Comparison of ENCODE assay signal across 6 cellular contexts in the genomic region with DNA sequence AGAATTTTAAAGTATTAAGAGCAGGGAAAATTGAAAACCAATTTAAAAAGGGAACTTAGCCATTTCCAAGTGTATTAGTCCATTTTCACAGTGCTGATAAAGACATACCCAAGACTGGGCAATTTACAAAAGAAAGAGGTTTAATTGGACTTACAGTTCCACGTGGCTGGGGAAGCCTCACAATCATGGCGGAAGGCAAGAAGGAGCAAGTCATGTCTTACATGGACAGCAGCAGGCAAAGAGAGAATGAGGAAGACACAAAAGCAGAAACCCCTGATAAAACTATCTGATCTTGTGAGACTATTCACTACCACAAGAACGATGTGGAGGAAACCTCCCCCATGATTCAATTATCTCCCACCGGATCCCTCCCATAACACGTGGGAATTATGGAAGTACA.
DNase-seq lines count a peak whose midpoint lies in the region; ATAC-seq, FAIRE-seq and TF ChIP-seq lines count a peak whose summit lies in the region.
"Not testable (repeated sequence)": the region's sequence is repeated elsewhere in the genome, so short reads cannot be mapped to it uniquely, and the experiment has no call there.

No MANE protein-coding gene starts in this region.

- H3K9me3 ChIP-seq in HEK293 (ENCODE audit: control insufficient read depth, insufficient read depth, low read depth, low read length); GM12878 (replicated peaks; ENCODE audit: control insufficient read depth, insufficient read depth, low read length); K562 (replicated peaks; ENCODE audit: control insufficient read depth, insufficient read depth, low read depth, low read length): not testable (repeated sequence)

- peak overlapping the region; percentile 2 for H3K27ac Mint-ChIP-seq in activated CD8-positive, alpha-beta memory T cell treated with anti-CD3 and anti-CD28 coated beads, Interleukin-2, amount 10 ng/mL, durations not matched to agents 7 days and 5 days

- not testable (repeated sequence) for TF ChIP-seq CTCF in HEK293 (tag by site-specific recombination; IDR thresholded peaks at IDR 0.05); GM12878 (IDR thresholded peaks at IDR 0.05 in 2 of 3, conservative IDR thresholded peaks at IDR 0.05 in 1 of 3; ENCODE audit: control insufficient read depth in 2 of 3, extremely low read depth in 1 of 3, insufficient read depth in 1 of 3, low read depth in 3 of 3, low read length in 3 of 3); K562 (IDR thresholded peaks at IDR 0.05 in 2 of 3, conservative IDR thresholded peaks at IDR 0.05 in 1 of 3; ENCODE audit: insufficient read depth in 2 of 3, low read depth in 1 of 3, low read length in 3 of 3)

- in situ Hi-C loops in GM12878 (cut with MboI); K562 (cut with MboI): not testable (repeated sequence)

- not testable (repeated sequence) for H3K4me3 Mint-ChIP-seq in activated CD8-positive, alpha-beta memory T cell treated with anti-CD3 and anti-CD28 coated beads, Interleukin-2, amount 10 ng/mL, durations not matched to agents 7 days and 5 days

- not testable (repeated sequence) for H4K20me1 ChIP-seq in GM12878 (ENCODE audit: control insufficient read depth, insufficient read depth); K562 (replicated peaks; ENCODE audit: control insufficient read depth, insufficient read depth, low read length)

- not testable (repeated sequence) for H3K36me3 Mint-ChIP-seq in activated CD8-positive, alpha-beta memory T cell treated with anti-CD3 and anti-CD28 coated beads, Interleukin-2, amount 10 ng/mL, durations not matched to agents 7 days and 5 days

- TF ChIP-seq RAD21 in GM12878 (IDR thresholded peaks at IDR 0.05; ENCODE audit: insufficient read depth, low read depth, low read length); K562 (CRISPR knock-in tag; conservative IDR thresholded peaks at IDR 0.05 in 1 of 2, IDR thresholded peaks at IDR 0.05 in 1 of 2): not testable (repeated sequence)

- not testable (repeated sequence) for H3K27me3 ChIP-seq in GM12878 (replicated peaks in 1 of 2; ENCODE audit: control insufficient read depth in 2 of 2, insufficient read depth in 2 of 2, low read length in 1 of 2)
- H3K27me3 ChIP-seq in K562 (ENCODE audit: control insufficient read depth in 2 of 2, insufficient read depth in 2 of 2, low read length in 2 of 2), result peaks cover 15 to 34% of the 10 kb centered on the region in 2 experiments; a peak in 4 of 5 replicates

- not testable (repeated sequence) for H3K9me1 ChIP-seq in K562 (ENCODE audit: control insufficient read depth, insufficient read depth, low read length)

- peak; percentile 21 for DNase-seq in OCI-M1 (lab: John Stamatoyannopoulos, UW)
- DNase-seq in activated CD8-positive, alpha-beta memory T cell treated with anti-CD3 and anti-CD28 coated beads, Interleukin-2, amount 10 ng/mL, durations not matched to agents 7 days and 5 days; GM12878 (ENCODE audit: low read depth, low spot score); K562 (ENCODE audit: extremely low read depth in 1 of 4, low spot score in 3 of 4): not testable (repeated sequence)
- peak; percentile 1 for DNase-seq in posterior vena cava (ENCODE audit: low spot score)

- not testable (repeated sequence) for H2AFZ ChIP-seq in GM12878 (ENCODE audit: control insufficient read depth, low read depth, low read length); K562 (ENCODE audit: low read depth, low read length)

- SMC1A ChIA-PET in GM12878 (lab: Charles Lee; ENCODE audit: uncharacterized antibody, unreplicated experiment), result not testable (repeated sequence)

- not testable (repeated sequence) for TF ChIP-seq EP300 in GM12878 (IDR thresholded peaks at IDR 0.05; ENCODE audit: borderline replicate concordance in 1 of 2, control insufficient read depth in 1 of 2, low read depth in 2 of 2, low read length in 2 of 2); K562 (IDR thresholded peaks at IDR 0.05; ENCODE audit: low read length)

- FAIRE-seq in GM12878 (lab: Jason Lieb, UNC), result peak; percentile 49
- FAIRE-seq in K562 (lab: Jason Lieb, UNC), result not testable (repeated sequence)

- H3K4me2 ChIP-seq in GM12878 (ENCODE audit: control insufficient read depth, insufficient read depth); K562 (ENCODE audit: insufficient read depth, low read length): not testable (repeated sequence)

- RAD21 ChIA-PET in GM12878 (lab: Charles Lee; ENCODE audit: unreplicated experiment), result not testable (repeated sequence)

- not testable (repeated sequence) for H3K9me3 Mint-ChIP-seq in activated CD8-positive, alpha-beta memory T cell treated with anti-CD3 and anti-CD28 coated beads, Interleukin-2, amount 10 ng/mL, durations not matched to agents 7 days and 5 days (ENCODE audit: low read depth)

- ATAC-seq in activated CD8-positive, alpha-beta memory T cell treated with anti-CD3 and anti-CD28 coated beads, Interleukin-2, amount 10 ng/mL, durations not matched to agents 7 days and 5 days; GM12878; K562: not testable (repeated sequence)

- H3K4me1 Mint-ChIP-seq in activated CD8-positive, alpha-beta memory T cell treated with anti-CD3 and anti-CD28 coated beads, Interleukin-2, amount 10 ng/mL, durations not matched to agents 7 days and 5 days, result not testable (repeated sequence)

- H3K9ac ChIP-seq in GM12878 (ENCODE audit: control insufficient read depth, insufficient read depth, low read length); K562 (ENCODE audit: insufficient read depth in 1 of 2, low read depth in 2 of 2, low read length in 2 of 2): not testable (repeated sequence)

- H3K4me3 ChIP-seq in HEK293 (ENCODE audit: low read depth, low read length); GM12878; K562: not testable (repeated sequence)

- POLR2A ChIA-PET in HEK293 (lab: Yijun Ruan, JAX); GM12878 (lab: Charles Lee); K562 (lab: Yijun Ruan, JAX): not testable (repeated sequence)

- not testable (repeated sequence) for H3K4me1 ChIP-seq in HEK293 (ENCODE audit: control insufficient read depth, insufficient read depth, low read length); GM12878 (ENCODE audit: control insufficient read depth, insufficient read depth, low read length); K562 (replicated peaks in 1 of 2; ENCODE audit: control insufficient read depth in 2 of 2, insufficient read depth in 2 of 2, low read length in 2 of 2)

- H3K36me3 ChIP-seq in HEK293 (ENCODE audit: control insufficient read depth in 2 of 2, insufficient read depth in 1 of 2, low read length in 2 of 2); GM12878 (ENCODE audit: control insufficient read depth in 2 of 2, insufficient read depth in 2 of 2, low read length in 1 of 2); K562 (ENCODE audit: control insufficient read depth, insufficient read depth, low read length): not testable (repeated sequence)

- not testable (repeated sequence) for H3K79me2 ChIP-seq in GM12878 (ENCODE audit: control insufficient read depth, insufficient read depth, low read length); K562 (ENCODE audit: control insufficient read depth, insufficient read depth, low read length)

- intact Hi-C loops in GM12878 (cut with micrococcal nuclease; ENCODE audit: unreplicated experiment); K562 (cut with micrococcal nuclease); posterior vena cava (cut with DNase I): not testable (repeated sequence)

- not testable (repeated sequence) for H3K27ac ChIP-seq in HEK293 (ENCODE audit: extremely low read depth, low read depth, low read length); GM12878 (ENCODE audit: control insufficient read depth, insufficient read depth); K562 (ENCODE audit: extremely low read depth, low read depth, low read length)

- WGBS in GM12878 (ENCODE audit: insufficient coverage, insufficient replicate concordance, low lambda C conversion rate, missing lambda C conversion rate), result 51% methylated on average over 5 of the region's 5 CpGs
- WGBS in K562 (ENCODE audit: insufficient coverage, low coverage, missing lambda C conversion rate), result 2% methylated on average over 5 of the region's 5 CpGs

- CTCF ChIA-PET in HEK293 (lab: Yijun Ruan, JAX), result interaction anchor here (1.8 kb wide), 1 partner anchor 17 kb away, joined by 5 read pairs; no protein-coding TSS in a partner anchor
- CTCF ChIA-PET in activated CD8-positive, alpha-beta memory T cell treated with anti-CD3 and anti-CD28 coated beads, Interleukin-2, amount 10 ng/mL, durations not matched to agents 7 days and 5 days (lab: Charles Lee); GM12878 (lab: Yijun Ruan, JAX); K562 (lab: Yijun Ruan, JAX; ENCODE audit: low intra/inter-chr PET ratio): not testable (repeated sequence)

- H3K27me3 Mint-ChIP-seq in activated CD8-positive, alpha-beta memory T cell treated with anti-CD3 and anti-CD28 coated beads, Interleukin-2, amount 10 ng/mL, durations not matched to agents 7 days and 5 days, result not testable (repeated sequence)

- TF ChIP-seq POLR2A in GM12878 (IDR thresholded peaks at IDR 0.05; ENCODE audit: low read depth, low read length); K562 (conservative IDR thresholded peaks at IDR 0.05): not testable (repeated sequence)

- BruUV-seq in GM12878 (replicated peaks; lab: Mats Ljungman, UMichigan); K562 (replicated peaks; lab: Mats Ljungman, UMichigan): not testable (repeated sequence)

TF ChIP-seq in HEK293, 187 proteins besides CTCF, POLR2A, EP300 and RAD21:
- TF ChIP-seq SETDB1 (IDR thresholded peaks at IDR 0.05; ENCODE audit: insufficient read length, low read length), result peak; percentile 16
TF ChIP-seq in HEK293: peak in this region for 1; not testable (repeated sequence) for 186.

TF ChIP-seq in K562, 482 proteins besides CTCF, POLR2A, EP300 and RAD21:
- TF ChIP-seq ZNF431 (CRISPR knock-in tag; IDR thresholded peaks at IDR 0.05), result peak; percentile 94
